ENCODE assay signal across 8 cellular contexts in the genomic region with DNA sequence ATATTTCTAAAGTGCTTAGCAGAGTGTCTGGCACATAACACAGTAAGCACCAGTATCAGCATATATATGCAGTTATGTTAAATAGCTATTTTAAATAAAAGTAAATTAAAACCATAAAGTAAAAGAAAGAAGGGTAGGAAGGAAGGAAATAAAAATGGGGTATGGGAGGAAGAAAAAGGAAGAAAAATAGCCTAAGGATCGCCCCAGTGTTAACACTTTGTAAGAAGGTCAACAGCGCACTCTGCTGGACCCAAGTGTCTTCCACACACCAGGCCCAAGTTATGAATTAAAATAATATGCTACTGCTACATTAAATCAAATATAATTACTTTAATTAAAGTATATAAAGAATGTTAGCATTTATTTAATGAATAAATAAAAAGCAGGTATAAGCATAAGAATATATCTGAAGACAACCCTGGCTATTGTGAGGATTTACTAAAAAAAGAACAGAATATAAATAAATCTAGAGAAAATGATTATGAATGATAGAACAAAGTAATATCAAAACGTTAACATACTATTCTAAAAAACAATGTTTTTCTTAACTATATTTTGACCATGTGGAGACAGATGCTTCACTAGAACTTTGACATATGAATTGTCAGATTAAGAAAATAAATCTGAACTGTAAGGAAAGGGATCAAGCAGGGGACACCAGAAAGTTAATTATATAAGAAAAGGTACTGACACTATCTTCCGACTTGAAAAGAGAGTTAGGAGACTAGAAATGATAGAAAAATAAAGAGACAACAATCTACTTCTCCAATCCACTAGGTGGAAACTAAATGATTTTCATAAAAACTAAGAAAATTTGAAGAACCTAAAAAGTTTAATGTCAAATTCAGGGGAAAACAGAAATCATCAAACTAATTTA. TPM values are rescaled to one million over a fixed set of nuclear protein-coding genes. Genes with fewer than 3 reads are reported as not detected.
DNase-seq lines count a peak whose midpoint lies in the region; ATAC-seq and TF ChIP-seq lines count a peak whose summit lies in the region.

No MANE protein-coding gene starts in this region.

- no peak overlapping the region for H3K27ac Mint-ChIP-seq in activated CD4-positive, alpha-beta T cell treated with anti-CD3 and anti-CD28 coated beads, Interleukin-2, amount 10 ng/mL, durations not matched to agents 24 days and 14 days
- H3K27ac Mint-ChIP-seq in endodermal cell = no peak overlapping the region

- DNase-seq in AG20443 (ENCODE audit: low spot score) = peak; percentile 66
- peak; percentile 32 for DNase-seq in GM20000 (ENCODE audit: low spot score)
- peak; percentile 68 for DNase-seq in NCI-H2227 (lab: John Stamatoyannopoulos, UW; ENCODE audit: unreplicated experiment)
- peak; percentile 83 for DNase-seq in activated CD4-positive, alpha-beta T cell treated with anti-CD3 and anti-CD28 coated beads, Interleukin-2, amount 10 ng/mL, durations not matched to agents 24 days and 14 days
- peak; percentile 85 for DNase-seq in endodermal cell
- peak; percentile 82 for DNase-seq in myocyte (ENCODE audit: low read depth)
- DNase-seq in stomach = peak; percentile 65

- no peak for ATAC-seq in GM19467 (IDR thresholded peaks at IDR 0.05; ENCODE audit: unreplicated experiment)

- no peak for TF ChIP-seq EP300 in stomach (IDR thresholded peaks at IDR 0.05)

- H3K9ac ChIP-seq in endodermal cell (ENCODE audit: extremely low read depth, low read length, poor library complexity, severe bottlenecking) = no peak overlapping the region

- peaks cover 2% of the 10 kb centered on the region for H3K4me1 Mint-ChIP-seq in activated CD4-positive, alpha-beta T cell treated with anti-CD3 and anti-CD28 coated beads, Interleukin-2, amount 10 ng/mL, durations not matched to agents 24 days and 14 days
- H3K4me1 Mint-ChIP-seq in endodermal cell = peaks cover 3% of the 10 kb centered on the region

- H3K36me3 ChIP-seq in endodermal cell (ENCODE audit: control insufficient read depth, insufficient read depth, low read length) (peaks cover 19% of the 10 kb centered on the region), stomach (no peaks in the 10 kb centered on the region)

- TF ChIP-seq CTCF in GM20000 (IDR thresholded peaks at IDR 0.05; ENCODE audit: extremely low read depth, missing control alignments) (peak; percentile 60), endodermal cell (conservative IDR thresholded peaks at IDR 0.05) (peak; percentile 96), stomach (IDR thresholded peaks at IDR 0.05) (peak in 5 of 7 experiments; percentile 26 to 66 (median 54))

- no peaks in the 10 kb centered on the region for H3K27me3 ChIP-seq in endodermal cell (ENCODE audit: control insufficient read depth, insufficient read depth, low read length, poor library complexity, severe bottlenecking)
- H3K27me3 ChIP-seq in stomach = no peaks in the 10 kb centered on the region

- 89% methylated on average over 3 of the region's 4 CpGs; no CpG with 5 or more reads in 1 of the 2 experiments for WGBS in endodermal cell (ENCODE audit: insufficient coverage in 1 of 2, insufficient read length in 1 of 2), 2 experiments
- 47 to 53% (median 52%) methylated on average over 4 of the region's 4 CpGs for WGBS in stomach, 5 donors

- intact Hi-C loops in activated CD4-positive, alpha-beta T cell treated with anti-CD3 and anti-CD28 coated beads, Interleukin-2, amount 10 ng/mL, durations not matched to agents 24 days and 14 days (cut with micrococcal nuclease) = loop anchor here (1.0 to 5.0 kb wide), 2 partner anchors 201 to 425 kb away; no protein-coding TSS in a partner anchor
- intact Hi-C loops in stomach (cut with DNase I; ENCODE audit: low total_unique reads) = loop anchor here (10.0 kb wide), 1 partner anchor 423 kb away; no protein-coding TSS in a partner anchor

- no peaks in the 10 kb centered on the region for H3K27me3 Mint-ChIP-seq in activated CD4-positive, alpha-beta T cell treated with anti-CD3 and anti-CD28 coated beads, Interleukin-2, amount 10 ng/mL, durations not matched to agents 24 days and 14 days
- no peaks in the 10 kb centered on the region for H3K27me3 Mint-ChIP-seq in endodermal cell (ENCODE audit: insufficient read depth)

- TF ChIP-seq POLR2A in stomach (IDR thresholded peaks at IDR 0.05) = no peak

- H3K4me3 ChIP-seq in endodermal cell (ENCODE audit: low read length) (no peak overlapping the region), stomach (no peak overlapping the region)

- peaks cover 12% of the 10 kb centered on the region for H3K36me3 Mint-ChIP-seq in activated CD4-positive, alpha-beta T cell treated with anti-CD3 and anti-CD28 coated beads, Interleukin-2, amount 10 ng/mL, durations not matched to agents 24 days and 14 days (ENCODE audit: low read depth)
- peaks cover 18% of the 10 kb centered on the region for H3K36me3 Mint-ChIP-seq in endodermal cell (ENCODE audit: low read depth)

- H3K9me3 Mint-ChIP-seq in activated CD4-positive, alpha-beta T cell treated with anti-CD3 and anti-CD28 coated beads, Interleukin-2, amount 10 ng/mL, durations not matched to agents 24 days and 14 days = no peaks in the 10 kb centered on the region
- H3K9me3 Mint-ChIP-seq in endodermal cell = no peaks in the 10 kb centered on the region

- H3K27ac ChIP-seq in endodermal cell (ENCODE audit: low read depth, low read length) (no peak overlapping the region), stomach (no peak overlapping the region)

- H3K9me3 ChIP-seq in endodermal cell (ENCODE audit: control insufficient read depth, low read length) (no peaks in the 10 kb centered on the region), stomach (no peaks in the 10 kb centered on the region)

- no peak overlapping the region for H3K4me3 Mint-ChIP-seq in activated CD4-positive, alpha-beta T cell treated with anti-CD3 and anti-CD28 coated beads, Interleukin-2, amount 10 ng/mL, durations not matched to agents 24 days and 14 days
- no peak overlapping the region for H3K4me3 Mint-ChIP-seq in endodermal cell

- H3K4me1 ChIP-seq in endodermal cell (ENCODE audit: control insufficient read depth, insufficient read depth, low read length) (no peaks in the 10 kb centered on the region), stomach (no peaks in the 10 kb centered on the region)

RNA-seq across cellular contexts. Expression of gene BRIP1, which starts 25.9 kb away (rescaled TPM):
- 17.2 and 19.9 TPM in 2 replicates for total RNA-seq in activated CD4-positive, alpha-beta T cell treated with anti-CD3 and anti-CD28 coated beads, Interleukin-2, amount 10 ng/mL, durations not matched to agents 24 days and 14 days
- 10 to 100 TPM; 24.2 to 25.5 TPM for total RNA-seq in endodermal cell
- polyA plus RNA-seq in endodermal cell (2013, experiment 1 of 2) = 16.2 TPM
- polyA plus RNA-seq in endodermal cell (2013, experiment 2 of 2) = 16.5 TPM
- total RNA-seq in myocyte = 0.51 and 0.73 TPM in 2 replicates
- 0.08 TPM for polyA plus RNA-seq in myocyte (2012)
- 10 to 100 TPM in 1 of 5 donors, 1 to 10 TPM in 1, under 1 TPM in 2, not detected in 1; 0.58 to 10.8 (median 3.4) TPM for total RNA-seq in stomach
- polyA plus RNA-seq in stomach = 1 to 10 TPM in 1 of 3 donors, under 1 TPM in 2; 0.31 to 1.1 (median 0.37) TPM

Comparison
In these comparisons a context has a peak if more than half of its experiments do, and no peak if none do; other contexts are left out.
1. DNase-seq: peak in every context shown above with its lines; median percentile 85 in endodermal cell; 83 in activated CD4-positive, alpha-beta T cell treated with anti-CD3 and anti-CD28 coated beads, Interleukin-2, amount 10 ng/mL, durations not matched to agents 24 days and 14 days; 82 in myocyte; 68 in NCI-H2227; 66 in AG20443; 65 in stomach; 32 in GM20000.